ENCODE assay signal across 8 cellular contexts in the genomic region with DNA sequence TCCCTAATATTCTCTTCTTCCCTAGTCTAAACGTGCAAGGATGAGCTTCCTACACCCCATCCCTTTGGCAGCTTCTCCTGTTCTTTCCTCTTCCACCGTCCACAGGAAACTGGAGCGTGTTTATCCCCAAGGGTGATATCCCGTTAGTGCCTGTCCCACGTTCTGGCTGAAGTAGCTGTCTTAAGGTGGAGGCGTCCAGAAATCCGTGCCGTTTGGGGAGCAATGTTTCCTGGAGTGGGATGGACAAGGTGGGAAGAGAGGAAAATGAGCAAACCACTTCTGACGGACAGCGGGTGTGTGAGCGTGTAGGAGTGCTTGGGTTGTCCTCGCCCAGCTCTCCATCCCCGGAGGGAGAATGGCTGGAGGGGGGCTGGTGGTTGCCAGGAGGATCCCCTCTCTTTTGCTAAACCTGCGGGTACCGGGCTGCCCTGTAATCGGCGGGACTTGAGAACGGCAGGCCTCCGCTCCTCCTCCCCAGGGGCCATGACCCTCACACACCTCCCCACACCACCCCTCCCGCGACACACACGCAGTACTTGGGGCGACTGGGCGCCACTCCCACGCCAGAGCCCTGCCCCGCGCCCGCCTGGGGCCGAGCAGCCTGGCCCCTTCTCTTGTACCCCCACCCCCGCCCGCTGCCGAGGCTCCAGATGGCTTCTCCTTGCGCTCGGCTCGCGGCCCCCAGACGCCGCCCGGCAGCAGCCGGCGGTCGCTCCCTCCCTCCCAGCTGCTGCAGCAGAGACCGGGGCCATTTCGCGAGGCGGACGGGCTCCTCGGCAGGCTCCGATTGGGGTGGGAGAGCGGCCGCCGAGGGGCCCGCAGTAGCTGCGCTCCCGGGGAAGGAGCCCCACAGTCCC. TPM values are rescaled to one million over a fixed set of nuclear protein-coding genes. Genes with fewer than 3 reads are reported as not detected.
DNase-seq lines count a peak whose midpoint lies in the region; ATAC-seq and TF ChIP-seq lines count a peak whose summit lies in the region.

No MANE protein-coding gene starts in this region.

- H3K27ac ChIP-seq in RWPE1 (peak overlapping the region; percentile 53), cingulate gyrus (ENCODE audit: low read depth, low read length) (peak overlapping the region; percentile 10), mesenchymal stem cell (ENCODE audit: low read length, poor library complexity, severe bottlenecking) (peak overlapping the region; percentile 10), thyroid gland (peak overlapping the region in 2 of 3 donors; percentile 25 to 28)

- H3K18ac ChIP-seq in mesenchymal stem cell (ENCODE audit: low read depth in 1 of 2, low read length in 2 of 2), result peak overlapping the region; percentile 73

- H3K4me3 ChIP-seq in mesenchymal stem cell (ENCODE audit: insufficient read depth in 1 of 2, low read depth in 1 of 2, low read length in 2 of 2) (peak overlapping the region; percentile 66 to 95), thyroid gland (replicated peaks in 1 of 3) (peak overlapping the region in 2 of 3 donors; percentile 18 to 45)

- H2AK5ac ChIP-seq in mesenchymal stem cell (ENCODE audit: low read length, severe bottlenecking), result no peak overlapping the region

- H3K9me3 ChIP-seq in mesenchymal stem cell (ENCODE audit: control insufficient read depth, low read length) (peaks cover 9% of the 10 kb centered on the region), thyroid gland (no peaks in the 10 kb centered on the region)

- H4K91ac ChIP-seq in mesenchymal stem cell (ENCODE audit: low read length), result peak overlapping the region; percentile 57

- peak overlapping the region; percentile 44 for H2BK15ac ChIP-seq in mesenchymal stem cell (ENCODE audit: low read depth, poor library complexity, severe bottlenecking)

- peak overlapping the region; percentile 83 for H2BK120ac ChIP-seq in mesenchymal stem cell (ENCODE audit: low read depth, low read length)

- ATAC-seq in GM18861 (IDR thresholded peaks at IDR 0.05; ENCODE audit: unreplicated experiment), result peak; percentile 6
- peak; percentile 16 for ATAC-seq in HG02943 (IDR thresholded peaks at IDR 0.05; ENCODE audit: low read depth, unreplicated experiment)

- no peaks in the 10 kb centered on the region for H3K27me3 ChIP-seq in mesenchymal stem cell (ENCODE audit: control insufficient read depth in 1 of 2, insufficient read depth in 1 of 2, low read length in 2 of 2)
- H3K27me3 ChIP-seq in thyroid gland, result peaks cover 23% of the 10 kb centered on the region

- CTCF ChIA-PET in RWPE1 (lab: Yijun Ruan, JAX), result interaction anchor here (0.6 to 1.4 kb wide), 6 partner anchors 11 to 830 kb away, joined by 3 to 5 read pairs (median 4); partner anchors contain the start of gene ANTXR2

- H2BK12ac ChIP-seq in mesenchymal stem cell (ENCODE audit: low read length in 2 of 2), result peak overlapping the region; percentile 18 to 45

- peak overlapping the region; percentile 58 for H3K4me2 ChIP-seq in mesenchymal stem cell (ENCODE audit: low read length, poor library complexity, severe bottlenecking)

- POLR2A ChIA-PET in RWPE1 (lab: Yijun Ruan, JAX; ENCODE audit: low non-redundant PET), result no interaction called here

- H3K36me3 ChIP-seq in mesenchymal stem cell (ENCODE audit: control insufficient read depth in 1 of 2, insufficient read depth in 2 of 2, low read depth in 1 of 2, low read length in 2 of 2) (no peaks in the 10 kb centered on the region), thyroid gland (no peaks in the 10 kb centered on the region)

- TF ChIP-seq CTCF in RWPE1 (conservative IDR thresholded peaks at IDR 0.05; ENCODE audit: low read depth), result no peak
- TF ChIP-seq CTCF in thyroid gland (IDR thresholded peaks at IDR 0.05), result no peak

- peaks cover 14% of the 10 kb centered on the region for H3K4me1 ChIP-seq in mesenchymal stem cell (ENCODE audit: control insufficient read depth, insufficient read depth, low read depth, low read length)
- H3K4me1 ChIP-seq in thyroid gland, result peaks cover 21 to 29% of the 10 kb centered on the region in 2 donors

- no peak overlapping the region for H2BK5ac ChIP-seq in mesenchymal stem cell (ENCODE audit: low read depth, low read length, poor library complexity, severe bottlenecking)

- DNase-seq in RWPE1 (ENCODE audit: low spot score) (no peak), mesenchymal stem cell (no peak), thyroid gland (no peak), LoVo (ENCODE audit: low spot score) (no peak), NOMO-1 (lab: John Stamatoyannopoulos, UW; ENCODE audit: unreplicated experiment in 2 of 2) (no peak)

- H3K9ac ChIP-seq in mesenchymal stem cell (ENCODE audit: low read length), result peak overlapping the region; percentile 97

- WGBS in mesenchymal stem cell, result under 1% methylated on average over 44 of the region's 55 CpGs
- WGBS in thyroid gland, 2 donors, result 4 to 5% methylated on average over 23 to 32 of the region's 55 CpGs

- H4K8ac ChIP-seq in mesenchymal stem cell (ENCODE audit: low read length), result peak overlapping the region; percentile 87

- peak overlapping the region; percentile 54 for H2AFZ ChIP-seq in mesenchymal stem cell (ENCODE audit: low read depth, low read length)

- peaks cover 2% of the 10 kb centered on the region for H3K79me1 ChIP-seq in mesenchymal stem cell (replicated peaks; ENCODE audit: low read length, poor library complexity, severe bottlenecking)

- peak overlapping the region; percentile 64 to 71 for H3K4ac ChIP-seq in mesenchymal stem cell (ENCODE audit: low read depth in 1 of 2, low read length in 2 of 2)

- intact Hi-C loops in thyroid gland (cut with DNase I), result no loop called here

- no peak for TF ChIP-seq POLR2A in thyroid gland (IDR thresholded peaks at IDR 0.05)

- peak overlapping the region in 1 of 2 experiments; percentile 65 for H3K14ac ChIP-seq in mesenchymal stem cell (ENCODE audit: low read length in 2 of 2)

- H3K23ac ChIP-seq in mesenchymal stem cell (ENCODE audit: low read length in 2 of 2), result peak overlapping the region in 1 of 2 experiments; percentile 34

RNA-seq across cellular contexts. Expression of gene PRDM8, which starts 13.9 kb away (rescaled TPM):
- 2.1 TPM for polyA plus RNA-seq in mesenchymal stem cell (2013, experiment 1 of 2)
- polyA plus RNA-seq in mesenchymal stem cell (2013, experiment 2 of 2), result 1.8 TPM
- 1 to 10 TPM; 1.3 to 5.4 (median 2.4) TPM for total RNA-seq in thyroid gland
